Comparison of ENCODE assay signal across 16 cellular contexts in the genomic region with DNA sequence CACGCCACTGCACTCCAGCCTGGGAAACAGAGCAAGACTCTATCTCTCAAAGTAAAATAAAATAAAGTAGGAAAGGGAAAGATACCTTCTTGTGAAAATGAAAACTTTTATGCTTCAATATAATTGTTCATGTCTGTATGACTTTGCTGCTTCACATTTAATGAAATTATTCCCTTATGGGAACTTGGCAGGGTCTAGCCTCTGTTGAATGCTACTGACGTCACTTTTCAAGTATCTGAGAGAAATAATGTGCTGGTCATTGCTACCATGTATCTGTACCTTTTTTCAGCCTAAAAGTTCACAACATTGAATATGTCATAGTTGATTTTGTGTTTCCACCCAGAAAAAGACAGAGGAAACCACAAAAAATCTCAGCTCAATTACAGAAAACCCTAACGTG.
DNase-seq lines count a peak whose midpoint lies in the region; ATAC-seq and TF ChIP-seq lines count a peak whose summit lies in the region.
"Had no signal": no experiment of that assay in that cellular context is flagged by ENCODE, and none has a peak within 500 bp of the region (broad histone marks: within the 10 kb centered on the region; RNA-seq: fewer than 3 reads in every experiment).

No MANE protein-coding gene starts in this region.

- no peak overlapping the region for H4K8ac ChIP-seq in trophoblast cell (ENCODE audit: low read depth, low read length)

- no peak overlapping the region for H2BK120ac ChIP-seq in trophoblast cell (ENCODE audit: insufficient read depth, low read length, poor library complexity)

- H2BK5ac ChIP-seq in trophoblast cell (ENCODE audit: low read depth, low read length, poor library complexity), result no peak overlapping the region

- peak; percentile 95 for ATAC-seq in SK-N-SH treated with all-trans-retinoic acid at 6 μM for 48 hours
- no peak for ATAC-seq in left colon
- ATAC-seq: CD8-positive, alpha-beta T cell; PC-3 had no signal

- H2AK5ac ChIP-seq in trophoblast cell (ENCODE audit: low read length), result no peak overlapping the region

- no peaks in the 10 kb centered on the region for H4K20me1 ChIP-seq in GM23248 (ENCODE audit: insufficient read depth)

- H3K4ac ChIP-seq in trophoblast cell (ENCODE audit: low read depth, low read length), result no peak overlapping the region

- H3K4me3 ChIP-seq in GM23248 (no peak overlapping the region), skeletal muscle cell (ENCODE audit: low read depth, low read length) (no peak overlapping the region), trophoblast cell (ENCODE audit: low read depth, low read length) (no peak overlapping the region)
- H3K4me3 ChIP-seq: SJSA1 had no signal

- H4K12ac ChIP-seq in trophoblast cell (ENCODE audit: low read depth, low read length), result no peak overlapping the region

- DNase-seq in GM23248, result peak; percentile 78
- peak; percentile 64 for DNase-seq in fibroblast of gingiva (ENCODE audit: low read depth)
- DNase-seq in skeletal muscle cell (ENCODE audit: low read depth), result peak; percentile 43
- DNase-seq in NCI-H1930 (lab: John Stamatoyannopoulos, UW), result no peak
- no peak for DNase-seq in trophoblast cell
- DNase-seq in left colon, result no peak
- DNase-seq: CD8-positive, alpha-beta T cell; DND-41; H9; MV-4-11; NCI-H1417 treated with DMSO at 0.1 percent for 48 hours; NCI-H2227 treated with DMSO at 0.1 percent for 48 hours; NCI-H526; PC-3 had no signal

- in situ Hi-C loops in GM23248 (cut with MboI), result no loop called here

- H3K9me3 ChIP-seq in GM23248 (ENCODE audit: low read depth) (no peaks in the 10 kb centered on the region), trophoblast cell (ENCODE audit: insufficient read depth, low read depth, low read length) (no peaks in the 10 kb centered on the region)
- H3K9me3 ChIP-seq: SJSA1 had no signal

- no peak overlapping the region for H4K91ac ChIP-seq in trophoblast cell (ENCODE audit: low read depth, low read length)

- peaks cover 16% of the 10 kb centered on the region for H3F3A ChIP-seq in GM23248 (ENCODE audit: insufficient read depth)

- H3K36me3 ChIP-seq in GM23248 (ENCODE audit: low read depth) (no peaks in the 10 kb centered on the region), trophoblast cell (ENCODE audit: control insufficient read depth in 1 of 2, insufficient read depth in 2 of 2, low read length in 2 of 2) (no peaks in the 10 kb centered on the region)
- H3K36me3 ChIP-seq: SJSA1 had no signal

- intact Hi-C loops in left colon (cut with DNase I, micrococcal nuclease), result no loop called here

- H3K4me1 ChIP-seq in GM23248 (ENCODE audit: insufficient read depth), result peaks cover 36% of the 10 kb centered on the region
- H3K4me1 ChIP-seq in trophoblast cell (ENCODE audit: control insufficient read depth in 1 of 2, insufficient read depth in 2 of 2, low read length in 2 of 2), result no peaks in the 10 kb centered on the region
- H3K4me1 ChIP-seq: SJSA1 had no signal

- H3K4me2 ChIP-seq in GM23248 (ENCODE audit: unreplicated experiment) (no peak overlapping the region), trophoblast cell (ENCODE audit: low read length) (no peak overlapping the region)

- H3K27ac ChIP-seq in GM23248, result 0 out of 2 replicates have a peak overlapping the region, but pooled peaks have one; percentile 25
- no peak overlapping the region for H3K27ac ChIP-seq in trophoblast cell (ENCODE audit: low read depth, low read length)
- H3K27ac ChIP-seq: SJSA1 had no signal

- no peak overlapping the region for H2BK12ac ChIP-seq in trophoblast cell (ENCODE audit: low read length)

- no peak overlapping the region for H3K14ac ChIP-seq in trophoblast cell (ENCODE audit: low read length)

- H3K9me2 ChIP-seq in GM23248 (ENCODE audit: insufficient read depth), result no peaks in the 10 kb centered on the region

- H3K79me2 ChIP-seq in GM23248 (ENCODE audit: insufficient read depth) (no peaks in the 10 kb centered on the region), trophoblast cell (ENCODE audit: control insufficient read depth, insufficient read depth, low read length, poor library complexity) (no peaks in the 10 kb centered on the region)

- H3K9ac ChIP-seq in GM23248 (no peak overlapping the region), trophoblast cell (ENCODE audit: low read length) (no peak overlapping the region)

- H2AFZ ChIP-seq in GM23248 (no peak overlapping the region), trophoblast cell (ENCODE audit: insufficient read depth, low read length, poor library complexity) (no peak overlapping the region)

- no peaks in the 10 kb centered on the region for H3K79me1 ChIP-seq in trophoblast cell (ENCODE audit: low read length)

- WGBS in GM23248 (ENCODE audit: low coverage in 1 of 2, low lambda C conversion rate in 2 of 2, missing lambda C conversion rate in 2 of 2), 2 experiments, result 52 to 59% methylated on average over 3 of the region's 3 CpGs
- WGBS in trophoblast cell (ENCODE audit: extremely low coverage, insufficient coverage, insufficient read length), result no CpG with 5 or more reads among the region's 3 CpGs

- H3K27me3 ChIP-seq in GM23248 (replicated peaks; ENCODE audit: insufficient read depth), result no peaks in the 10 kb centered on the region
- no peaks in the 10 kb centered on the region for H3K27me3 ChIP-seq in trophoblast cell (ENCODE audit: insufficient read depth, low read length)
- H3K27me3 ChIP-seq: SJSA1 had no signal

- H3K18ac ChIP-seq in trophoblast cell (ENCODE audit: low read length), result no peak overlapping the region

- no peak overlapping the region for H3K23ac ChIP-seq in trophoblast cell (ENCODE audit: low read length)

TF ChIP-seq in SK-N-SH treated with all-trans-retinoic acid at 6 μM for 48 hours, 23 proteins besides CTCF, POLR2A, EP300 and RAD21 (continues in another document):
- TF ChIP-seq ARNTL (CRISPR knock-in tag; IDR thresholded peaks at IDR 0.05; ENCODE audit: borderline replicate concordance, low read depth) (no peak), BACH2 (CRISPR knock-in tag; IDR thresholded peaks at IDR 0.05; ENCODE audit: borderline replicate concordance) (no peak), GLIS3 (CRISPR knock-in tag; IDR thresholded peaks at IDR 0.05) (no peak), ZFP3 (CRISPR knock-in tag; IDR thresholded peaks at IDR 0.05) (no peak), RARB (CRISPR knock-in tag; IDR thresholded peaks at IDR 0.05) (no peak), SNAI2 (CRISPR knock-in tag; IDR thresholded peaks at IDR 0.05) (no peak), ESRRG (CRISPR knock-in tag; IDR thresholded peaks at IDR 0.05) (no peak)
- TF ChIP-seq, protein P1, sequence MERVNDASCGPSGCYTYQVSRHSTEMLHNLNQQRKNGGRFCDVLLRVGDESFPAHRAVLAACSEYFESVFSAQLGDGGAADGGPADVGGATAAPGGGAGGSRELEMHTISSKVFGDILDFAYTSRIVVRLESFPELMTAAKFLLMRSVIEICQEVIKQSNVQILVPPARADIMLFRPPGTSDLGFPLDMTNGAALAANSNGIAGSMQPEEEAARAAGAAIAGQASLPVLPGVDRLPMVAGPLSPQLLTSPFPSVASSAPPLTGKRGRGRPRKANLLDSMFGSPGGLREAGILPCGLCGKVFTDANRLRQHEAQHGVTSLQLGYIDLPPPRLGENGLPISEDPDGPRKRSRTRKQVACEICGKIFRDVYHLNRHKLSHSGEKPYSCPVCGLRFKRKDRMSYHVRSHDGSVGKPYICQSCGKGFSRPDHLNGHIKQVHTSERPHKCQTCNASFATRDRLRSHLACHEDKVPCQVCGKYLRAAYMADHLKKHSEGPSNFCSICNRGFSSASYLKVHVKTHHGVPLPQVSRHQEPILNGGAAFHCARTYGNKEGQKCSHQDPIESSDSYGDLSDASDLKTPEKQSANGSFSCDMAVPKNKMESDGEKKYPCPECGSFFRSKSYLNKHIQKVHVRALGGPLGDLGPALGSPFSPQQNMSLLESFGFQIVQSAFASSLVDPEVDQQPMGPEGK (CRISPR knock-in tag; IDR thresholded peaks at IDR 0.05; ENCODE audit: borderline replicate concordance), result no peak
- TF ChIP-seq, protein P2, sequence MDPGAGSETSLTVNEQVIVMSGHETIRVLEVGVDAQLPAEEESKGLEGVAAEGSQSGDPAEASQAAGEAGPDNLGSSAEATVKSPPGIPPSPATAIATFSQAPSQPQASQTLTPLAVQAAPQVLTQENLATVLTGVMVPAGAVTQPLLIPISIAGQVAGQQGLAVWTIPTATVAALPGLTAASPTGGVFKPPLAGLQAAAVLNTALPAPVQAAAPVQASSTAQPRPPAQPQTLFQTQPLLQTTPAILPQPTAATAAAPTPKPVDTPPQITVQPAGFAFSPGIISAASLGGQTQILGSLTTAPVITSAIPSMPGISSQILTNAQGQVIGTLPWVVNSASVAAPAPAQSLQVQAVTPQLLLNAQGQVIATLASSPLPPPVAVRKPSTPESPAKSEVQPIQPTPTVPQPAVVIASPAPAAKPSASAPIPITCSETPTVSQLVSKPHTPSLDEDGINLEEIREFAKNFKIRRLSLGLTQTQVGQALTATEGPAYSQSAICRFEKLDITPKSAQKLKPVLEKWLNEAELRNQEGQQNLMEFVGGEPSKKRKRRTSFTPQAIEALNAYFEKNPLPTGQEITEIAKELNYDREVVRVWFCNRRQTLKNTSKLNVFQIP (CRISPR knock-in tag; IDR thresholded peaks at IDR 0.05; ENCODE audit: borderline replicate concordance, low read depth), result no peak
- TF ChIP-seq, protein P3, sequence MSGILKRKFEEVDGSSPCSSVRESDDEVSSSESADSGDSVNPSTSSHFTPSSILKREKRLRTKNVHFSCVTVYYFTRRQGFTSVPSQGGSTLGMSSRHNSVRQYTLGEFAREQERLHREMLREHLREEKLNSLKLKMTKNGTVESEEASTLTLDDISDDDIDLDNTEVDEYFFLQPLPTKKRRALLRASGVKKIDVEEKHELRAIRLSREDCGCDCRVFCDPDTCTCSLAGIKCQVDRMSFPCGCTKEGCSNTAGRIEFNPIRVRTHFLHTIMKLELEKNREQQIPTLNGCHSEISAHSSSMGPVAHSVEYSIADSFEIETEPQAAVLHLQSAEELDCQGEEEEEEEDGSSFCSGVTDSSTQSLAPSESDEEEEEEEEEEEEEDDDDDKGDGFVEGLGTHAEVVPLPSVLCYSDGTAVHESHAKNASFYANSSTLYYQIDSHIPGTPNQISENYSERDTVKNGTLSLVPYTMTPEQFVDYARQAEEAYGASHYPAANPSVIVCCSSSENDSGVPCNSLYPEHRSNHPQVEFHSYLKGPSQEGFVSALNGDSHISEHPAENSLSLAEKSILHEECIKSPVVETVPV (CRISPR knock-in tag; IDR thresholded peaks at IDR 0.05), result no peak
- TF ChIP-seq, protein P4, sequence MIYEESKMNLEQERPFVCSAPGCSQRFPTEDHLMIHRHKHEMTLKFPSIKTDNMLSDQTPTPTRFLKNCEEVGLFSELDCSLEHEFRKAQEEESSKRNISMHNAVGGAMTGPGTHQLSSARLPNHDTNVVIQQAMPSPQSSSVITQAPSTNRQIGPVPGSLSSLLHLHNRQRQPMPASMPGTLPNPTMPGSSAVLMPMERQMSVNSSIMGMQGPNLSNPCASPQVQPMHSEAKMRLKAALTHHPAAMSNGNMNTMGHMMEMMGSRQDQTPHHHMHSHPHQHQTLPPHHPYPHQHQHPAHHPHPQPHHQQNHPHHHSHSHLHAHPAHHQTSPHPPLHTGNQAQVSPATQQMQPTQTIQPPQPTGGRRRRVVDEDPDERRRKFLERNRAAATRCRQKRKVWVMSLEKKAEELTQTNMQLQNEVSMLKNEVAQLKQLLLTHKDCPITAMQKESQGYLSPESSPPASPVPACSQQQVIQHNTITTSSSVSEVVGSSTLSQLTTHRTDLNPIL (CRISPR knock-in tag; IDR thresholded peaks at IDR 0.05; ENCODE audit: low read depth), result peak; percentile 45; the same call in 1 of the 2 replicates

Comparison
In these comparisons a context has a peak if more than half of its experiments do, and no peak if none do; other contexts are left out.
1. DNase-seq: peak in GM23248 (single experiment), fibroblast of gingiva (single experiment) and skeletal muscle cell (single experiment); none in NCI-H1930 (0 of 2), trophoblast cell (0 of 2) and left colon (0 of 2).